ENCODE assay signal across 22 cellular contexts in genomic region chr5:57358796-57359592, GRCh38.
"Had no signal": no experiment of that assay in that cellular context is flagged by ENCODE, and none has a peak within 500 bp of the region (broad histone marks: within the 10 kb centered on the region; RNA-seq: fewer than 3 reads in every experiment).

No MANE protein-coding gene starts in this region.

- H3K4me3 ChIP-seq: dorsolateral prefrontal cortex, esophagus muscularis mucosa, hepatocyte, lung, psoas muscle, sigmoid colon, skin epidermis, thoracic aorta, transverse colon had no signal

- H3K4me1 ChIP-seq: esophagus muscularis mucosa, psoas muscle, sigmoid colon, transverse colon had no signal

- H3K4me2 ChIP-seq: hepatocyte had no signal

- H3K36me3 ChIP-seq: esophagus muscularis mucosa, neutrophil, sigmoid colon, thoracic aorta, transverse colon had no signal

- H2AFZ ChIP-seq: hepatocyte had no signal

- DNase-seq: cortex of kidney; dorsolateral prefrontal cortex; effector memory CD4-positive, alpha-beta T cell; foreskin melanocyte; head of caudate nucleus; left colon; left ventricle myocardium superior; naive thymus-derived CD8-positive, alpha-beta T cell; psoas muscle; retina; sigmoid colon; stimulated activated CD4-positive, alpha-beta T cell treated with anti-CD3 and anti-CD28 coated beads, Interleukin-2, amount 100 ng/mL, for 24 hours; stimulated activated CD4-positive, alpha-beta T cell treated with anti-CD3 and anti-CD28 coated beads, Interleukin-4, amount 100 ng/mL, for 4 hours; stimulated activated naive B cell treated with anti-CD40 and anti-IgM and Interleukin-4, amounts not matched to agents 10 μg/mL and 1 μg/mL and 100 μg/mL, for 72 hours; stimulated activated naive CD8-positive, alpha-beta T cell treated with anti-CD3 and anti-CD28 coated beads, Interleukin-15, amount 100 ng/mL, for 72 hours; transverse colon had no signal

- H3K27me3 ChIP-seq: dorsolateral prefrontal cortex, esophagus muscularis mucosa, hepatocyte, neutrophil, sigmoid colon, transverse colon had no signal

- H3K79me2 ChIP-seq: hepatocyte had no signal

- H3K27ac ChIP-seq: dorsolateral prefrontal cortex, esophagus muscularis mucosa, hepatocyte, neutrophil, psoas muscle, sigmoid colon, skin epidermis, thoracic aorta, transverse colon had no signal

- H3K9me3 ChIP-seq: esophagus muscularis mucosa, neutrophil, psoas muscle, sigmoid colon, thoracic aorta, transverse colon had no signal
